In the genomic region with DNA sequence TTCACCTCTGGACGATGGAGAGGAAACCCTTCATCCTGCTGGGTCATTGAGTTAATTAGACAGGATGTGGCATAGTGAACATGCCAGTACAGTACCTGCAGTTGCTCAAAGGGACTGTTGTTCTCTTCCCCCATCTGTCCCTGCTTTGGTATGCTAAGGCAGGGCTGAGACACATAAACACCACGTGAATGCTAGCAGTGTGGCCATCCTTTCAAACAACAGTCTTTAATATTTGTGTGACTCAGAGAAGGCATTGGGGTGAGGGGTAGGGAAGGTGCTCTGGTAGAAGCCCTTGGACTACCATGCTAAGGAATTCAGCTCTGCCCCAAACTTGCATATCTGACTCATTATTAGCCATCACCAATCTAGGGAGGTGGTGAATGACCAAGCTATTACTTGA, we compare ENCODE assay signal across 17 cellular contexts.
DNase-seq lines count a peak whose midpoint lies in the region; ATAC-seq and TF ChIP-seq lines count a peak whose summit lies in the region.
"Had no signal": no experiment of that assay in that cellular context is flagged by ENCODE, and none has a peak within 500 bp of the region (broad histone marks: within the 10 kb centered on the region; RNA-seq: fewer than 3 reads in every experiment).

No MANE protein-coding gene starts in this region.

- H3K9me3 Mint-ChIP-seq in naive thymus-derived CD4-positive, alpha-beta T cell: peaks cover 0 to 22% (median 6%) of the 10 kb centered on the region in 11 donors
- H3K9me3 Mint-ChIP-seq in mesothelial cell of epicardium: peaks cover 11% of the 10 kb centered on the region

- intact Hi-C loops in mammary epithelial cell (cut with micrococcal nuclease): no loop called here
- intact Hi-C loops in naive thymus-derived CD4-positive, alpha-beta T cell (cut with micrococcal nuclease): no loop called here
- intact Hi-C loops in adrenal gland (cut with DNase I): no loop called here
- intact Hi-C loops in esophagus squamous epithelium (cut with DNase I): no loop called here

- H3K27ac Mint-ChIP-seq in naive thymus-derived CD4-positive, alpha-beta T cell: no peak overlapping the region
- H3K27ac Mint-ChIP-seq in mesothelial cell of epicardium: no peak overlapping the region
- H3K27ac Mint-ChIP-seq: activated CD4-positive, alpha-beta T cell treated with anti-CD3 and anti-CD28 coated beads, Interleukin-2, amount 10 ng/mL, durations not matched to agents 7 days and 5 days; activated naive CD4-positive, alpha-beta T cell treated with anti-CD3 and anti-CD28 coated beads for 36 hours; B cell; progenitor cell of endocrine pancreas had no signal

- peak; percentile 30 for DNase-seq in GM23248
- DNase-seq in mammary epithelial cell: peak; percentile 99
- DNase-seq in naive thymus-derived CD4-positive, alpha-beta T cell: no peak
- no peak for DNase-seq in adrenal gland
- DNase-seq in mesothelial cell of epicardium (ENCODE audit: low spot score in 2 of 2, unreplicated experiment in 2 of 2): no peak
- no peak for DNase-seq in esophagus squamous epithelium (lab: John Stamatoyannopoulos, UW)
- DNase-seq: activated CD4-positive, alpha-beta T cell treated with anti-CD3 and anti-CD28 coated beads, Interleukin-2, amount 10 ng/mL, durations not matched to agents 7 days and 5 days; activated naive CD4-positive, alpha-beta T cell treated with anti-CD3 and anti-CD28 coated beads for 36 hours; DMS153; MM.1S; NCI-H1694; NCI-H226; stimulated activated CD4-positive, alpha-beta T cell treated with anti-CD3 and anti-CD28 coated beads, Interleukin-4, amount 100 ng/mL, for 24 hours had no signal

- H3K27ac ChIP-seq in GM23248: no peak overlapping the region
- peak overlapping the region; percentile 77 for H3K27ac ChIP-seq in mammary epithelial cell (ENCODE audit: insufficient read depth, low read depth, low read length)
- H3K27ac ChIP-seq in naive thymus-derived CD4-positive, alpha-beta T cell (ENCODE audit: low read depth, low read length): no peak overlapping the region
- no peak overlapping the region for H3K27ac ChIP-seq in adrenal gland
- H3K27ac ChIP-seq in esophagus squamous epithelium: no peak overlapping the region

- H3K27me3 Mint-ChIP-seq in naive thymus-derived CD4-positive, alpha-beta T cell: peaks cover 17 to 56% (median 31%) of the 10 kb centered on the region in 5 donors
- peaks cover 38% of the 10 kb centered on the region for H3K27me3 Mint-ChIP-seq in mesothelial cell of epicardium (ENCODE audit: low read depth)

- TF ChIP-seq POLR2A in adrenal gland (IDR thresholded peaks at IDR 0.05) (no peak), esophagus squamous epithelium (IDR thresholded peaks at IDR 0.05) (no peak)

- BruUV-seq in mammary epithelial cell (replicated peaks; lab: Mats Ljungman, UMichigan): no TSS peak

- H3K4me3 Mint-ChIP-seq in naive thymus-derived CD4-positive, alpha-beta T cell: no peak overlapping the region
- no peak overlapping the region for H3K4me3 Mint-ChIP-seq in mesothelial cell of epicardium
- H3K4me3 Mint-ChIP-seq: activated CD4-positive, alpha-beta T cell treated with anti-CD3 and anti-CD28 coated beads, Interleukin-2, amount 10 ng/mL, durations not matched to agents 7 days and 5 days; activated naive CD4-positive, alpha-beta T cell treated with anti-CD3 and anti-CD28 coated beads for 36 hours; B cell had no signal

- H3K4me2 ChIP-seq in GM23248 (ENCODE audit: unreplicated experiment) (no peak overlapping the region), Loucy (ENCODE audit: low read depth, low read length, poor library complexity, severe bottlenecking) (peak overlapping the region; percentile 20), mammary epithelial cell (ENCODE audit: insufficient read depth, low read depth, low read length) (peak overlapping the region; percentile 13)

- H3K36me3 ChIP-seq in GM23248 (ENCODE audit: low read depth) (no peaks in the 10 kb centered on the region), Loucy (ENCODE audit: insufficient read depth, low read length) (no peaks in the 10 kb centered on the region), mammary epithelial cell (ENCODE audit: insufficient read depth, low read length) (no peaks in the 10 kb centered on the region), adrenal gland (replicated peaks in 1 of 2) (no peaks in the 10 kb centered on the region), esophagus squamous epithelium (no peaks in the 10 kb centered on the region)
- no peaks in the 10 kb centered on the region for H3K36me3 ChIP-seq in naive thymus-derived CD4-positive, alpha-beta T cell (ENCODE audit: control insufficient read depth in 2 of 3, insufficient read depth in 3 of 3, low read length in 3 of 3)
- H3K36me3 ChIP-seq: HAP-1 had no signal

- H3F3A ChIP-seq in GM23248 (ENCODE audit: insufficient read depth): no peaks in the 10 kb centered on the region
- H3F3A ChIP-seq in Loucy (ENCODE audit: low read depth): no peaks in the 10 kb centered on the region

- H2AFZ ChIP-seq in GM23248 (no peak overlapping the region), Loucy (ENCODE audit: low read length) (no peak overlapping the region), mammary epithelial cell (ENCODE audit: low read depth, low read length) (peak overlapping the region; percentile 1)

- in situ Hi-C loops in GM23248 (cut with MboI): no loop called here
- in situ Hi-C loops in mammary epithelial cell (cut with MboI; ENCODE audit: low sequenced_read_pairs in 2 of 2): no loop called here

- CTCF ChIA-PET in mammary epithelial cell (lab: Charles Lee; ENCODE audit: low non-redundant PET): no interaction called here
- CTCF ChIA-PET in naive thymus-derived CD4-positive, alpha-beta T cell (lab: Charles Lee): no interaction called here

- H3K27me3 ChIP-seq in GM23248 (replicated peaks; ENCODE audit: insufficient read depth): peaks cover 13% of the 10 kb centered on the region; the same call in 1 of the 2 replicates
- peaks cover 25% of the 10 kb centered on the region for H3K27me3 ChIP-seq in Loucy (ENCODE audit: insufficient read depth, low read length, poor library complexity, severe bottlenecking)
- H3K27me3 ChIP-seq in mammary epithelial cell (ENCODE audit: insufficient read depth, low read length): no peaks in the 10 kb centered on the region
- H3K27me3 ChIP-seq in naive thymus-derived CD4-positive, alpha-beta T cell (ENCODE audit: control insufficient read depth in 2 of 2, insufficient read depth in 2 of 2, low read length in 2 of 2): no peaks in the 10 kb centered on the region
- H3K27me3 ChIP-seq in adrenal gland: peaks cover 7% of the 10 kb centered on the region
- H3K27me3 ChIP-seq in esophagus squamous epithelium: peaks cover 0 to 34% (median 0%) of the 10 kb centered on the region in 4 donors

- dilution Hi-C loops in mammary epithelial cell (cut with HindIII; ENCODE audit: low sequenced_read_pairs): no loop called here

- H4K20me1 ChIP-seq in GM23248 (ENCODE audit: insufficient read depth) (no peaks in the 10 kb centered on the region), Loucy (ENCODE audit: insufficient read depth, low read length, poor library complexity, severe bottlenecking) (no peaks in the 10 kb centered on the region), mammary epithelial cell (ENCODE audit: insufficient read depth, low read length) (no peaks in the 10 kb centered on the region)

- H3K79me2 ChIP-seq in GM23248 (ENCODE audit: insufficient read depth) (no peaks in the 10 kb centered on the region), Loucy (ENCODE audit: insufficient read depth, low read length) (no peaks in the 10 kb centered on the region), mammary epithelial cell (ENCODE audit: insufficient read depth, low read length) (no peaks in the 10 kb centered on the region)

- TF ChIP-seq CTCF in Loucy (conservative IDR thresholded peaks at IDR 0.05; ENCODE audit: low read length) (no peak), mammary epithelial cell (conservative IDR thresholded peaks at IDR 0.05 in 1 of 2, IDR thresholded peaks at IDR 0.05 in 1 of 2; ENCODE audit: extremely low read depth in 1 of 2, insufficient read depth in 1 of 2, low read depth in 1 of 2, low read length in 2 of 2) (no peak), adrenal gland (IDR thresholded peaks at IDR 0.05) (no peak), mesothelial cell of epicardium (IDR thresholded peaks at IDR 0.05; ENCODE audit: unreplicated experiment) (no peak), esophagus squamous epithelium (IDR thresholded peaks at IDR 0.05) (no peak)

- H3K4me3 ChIP-seq in GM23248 (no peak overlapping the region), Loucy (ENCODE audit: low read length, poor library complexity, severe bottlenecking) (no peak overlapping the region), mammary epithelial cell (replicated peaks in 1 of 3; ENCODE audit: insufficient read depth in 1 of 3, low read depth in 2 of 3, low read length in 3 of 3) (no peak overlapping the region), adrenal gland (no peak overlapping the region), esophagus squamous epithelium (no peak overlapping the region)
- H3K4me3 ChIP-seq in naive thymus-derived CD4-positive, alpha-beta T cell (ENCODE audit: low read length): no peak overlapping the region
- H3K4me3 ChIP-seq: HAP-1 had no signal

- no peaks in the 10 kb centered on the region for H3K4me1 ChIP-seq in GM23248 (ENCODE audit: insufficient read depth)
- H3K4me1 ChIP-seq in Loucy (ENCODE audit: insufficient read depth, low read length, poor library complexity, severe bottlenecking): peaks cover 17% of the 10 kb centered on the region
- H3K4me1 ChIP-seq in mammary epithelial cell (ENCODE audit: insufficient read depth, low read length): peaks cover 16% of the 10 kb centered on the region
- H3K4me1 ChIP-seq in naive thymus-derived CD4-positive, alpha-beta T cell (ENCODE audit: control insufficient read depth in 2 of 2, insufficient read depth in 2 of 2, low read length in 2 of 2): peaks cover 0 to 23% of the 10 kb centered on the region in 2 donors
- no peaks in the 10 kb centered on the region for H3K4me1 ChIP-seq in adrenal gland (replicated peaks in 1 of 2)
- no peaks in the 10 kb centered on the region for H3K4me1 ChIP-seq in esophagus squamous epithelium
- H3K4me1 ChIP-seq: HAP-1 had no signal

- 33 to 50% methylated on average over 2 of the region's 2 CpGs for WGBS in GM23248 (ENCODE audit: low coverage in 1 of 2, low lambda C conversion rate in 2 of 2, missing lambda C conversion rate in 2 of 2), 2 experiments
- WGBS in mammary epithelial cell (ENCODE audit: low coverage, missing lambda C conversion rate): 8% methylated on average over 2 of the region's 2 CpGs
- WGBS in adrenal gland, 4 donors: 57 to 73% (median 61%) methylated on average over 2 of the region's 2 CpGs
- WGBS in esophagus squamous epithelium, 2 donors: 35 to 48% methylated on average over 2 of the region's 2 CpGs

- H3K9me2 ChIP-seq in GM23248 (ENCODE audit: insufficient read depth): no peaks in the 10 kb centered on the region
- H3K9me2 ChIP-seq in Loucy (replicated peaks; ENCODE audit: low read depth, low read length): no peaks in the 10 kb centered on the region

- no peaks in the 10 kb centered on the region for H3K9me3 ChIP-seq in GM23248 (ENCODE audit: low read depth)
- H3K9me3 ChIP-seq in Loucy (ENCODE audit: insufficient read depth, low read depth, low read length): no peaks in the 10 kb centered on the region
- H3K9me3 ChIP-seq in mammary epithelial cell (replicated peaks; ENCODE audit: insufficient read depth, low read length): peaks cover 17% of the 10 kb centered on the region
- H3K9me3 ChIP-seq in naive thymus-derived CD4-positive, alpha-beta T cell (ENCODE audit: control insufficient read depth in 2 of 3, low read length in 3 of 3): no peaks in the 10 kb centered on the region
- H3K9me3 ChIP-seq in adrenal gland (replicated peaks in 1 of 3): no peaks in the 10 kb centered on the region
- H3K9me3 ChIP-seq in esophagus squamous epithelium: no peaks in the 10 kb centered on the region
- H3K9me3 ChIP-seq: HAP-1 had no signal

- H3K9ac ChIP-seq in GM23248 (no peak overlapping the region), Loucy (ENCODE audit: low read depth, low read length, poor library complexity, severe bottlenecking) (no peak overlapping the region), mammary epithelial cell (ENCODE audit: insufficient read depth, low read length) (no peak overlapping the region)

- H3K4me1 Mint-ChIP-seq in naive thymus-derived CD4-positive, alpha-beta T cell: peaks cover 4 to 18% (median 12%) of the 10 kb centered on the region in 7 donors
- peaks cover 6% of the 10 kb centered on the region for H3K4me1 Mint-ChIP-seq in mesothelial cell of epicardium
- H3K4me1 Mint-ChIP-seq: B cell had no signal

- peak; percentile 38 for ATAC-seq in naive thymus-derived CD4-positive, alpha-beta T cell

- POLR2A ChIA-PET in naive thymus-derived CD4-positive, alpha-beta T cell (lab: Charles Lee): no interaction called here

- peaks cover 0 to 4% (median 3%) of the 10 kb centered on the region in 5 donors for H3K36me3 Mint-ChIP-seq in naive thymus-derived CD4-positive, alpha-beta T cell
- no peaks in the 10 kb centered on the region for H3K36me3 Mint-ChIP-seq in mesothelial cell of epicardium

Comparison
In these comparisons a context has a peak if more than half of its experiments do, and no peak if none do; other contexts are left out.
1. DNase-seq: peak in GM23248 (single experiment) and mammary epithelial cell (single experiment); none in naive thymus-derived CD4-positive, alpha-beta T cell (0 of 9), adrenal gland (0 of 7), mesothelial cell of epicardium (0 of 2) and esophagus squamous epithelium (single experiment).